In genomic region chr11:61102667-61103491, GRCh38 we compare ENCODE assay signal across 1 cellular context.
TF ChIP-seq lines count a peak whose summit lies in the region.

No MANE protein-coding gene starts in this region.

TF ChIP-seq in K562, 482 proteins besides CTCF, POLR2A, EP300 and RAD21 (continued from another document):
- TF ChIP-seq ZNF197 (CRISPR knock-in tag; IDR thresholded peaks at IDR 0.05; ENCODE audit: low read depth) (no peak), ZNF239 (CRISPR knock-in tag; IDR thresholded peaks at IDR 0.05) (no peak), DACH1 (IDR thresholded peaks at IDR 0.05; ENCODE audit: partially characterized antibody) (no peak), C11orf30 (IDR thresholded peaks at IDR 0.05; ENCODE audit: low read depth) (no peak), RUNX1 (IDR thresholded peaks at IDR 0.05; ENCODE audit: low read depth) (no peak), CREB3 (tag; conservative IDR thresholded peaks at IDR 0.05; ENCODE audit: low read depth) (no peak), COPS2 (conservative IDR thresholded peaks at IDR 0.05) (no peak)
